9 cellular contexts compared by ENCODE assay signal in genomic region chr13:110396913-110397379, GRCh38.
DNase-seq lines count a peak whose midpoint lies in the region; ATAC-seq, FAIRE-seq and TF ChIP-seq lines count a peak whose summit lies in the region.
"Had no signal": no experiment of that assay in that cellular context is flagged by ENCODE, and none has a peak within 500 bp of the region (broad histone marks: within the 10 kb centered on the region; RNA-seq: fewer than 3 reads in every experiment).

No MANE protein-coding gene starts in this region.

- no peaks in the 10 kb centered on the region for H3K36me3 ChIP-seq in liver (ENCODE audit: control insufficient read depth in 4 of 4, insufficient read depth in 3 of 4, low read depth in 1 of 4, low read length in 3 of 4)
- H3K36me3 ChIP-seq in HepG2 (replicated peaks in 1 of 2; ENCODE audit: control insufficient read depth in 1 of 2, insufficient read depth in 2 of 2, low read length in 2 of 2) = no peaks in the 10 kb centered on the region
- no peaks in the 10 kb centered on the region for H3K36me3 ChIP-seq in fibroblast of lung (ENCODE audit: control insufficient read depth, insufficient read depth, low read length)

- peak overlapping the region in 1 of 2 donors; percentile 58 for H3K27ac ChIP-seq in liver (ENCODE audit: low read depth in 1 of 2, low read length in 2 of 2)
- no peak overlapping the region for H3K27ac ChIP-seq in HepG2 (ENCODE audit: extremely low read length, insufficient read depth, low read length)
- peak overlapping the region; percentile 93 for H3K27ac ChIP-seq in fibroblast of lung (ENCODE audit: insufficient read depth, low read length)

- in situ Hi-C loops in HepG2 (cut with HindIII; ENCODE audit: extremely low pct_ligation_motif_present, low pct_unique_long_range_greater_than_20kb) = no loop called here

- TF ChIP-seq POLR2A in HepG2 (IDR thresholded peaks at IDR 0.05; ENCODE audit: insufficient read depth in 1 of 2, low read depth in 2 of 2, low read length in 2 of 2) = no peak

- CTCF ChIA-PET in HepG2 (lab: Yijun Ruan, JAX; ENCODE audit: low intra/inter-chr PET ratio, low total read pairs) = no interaction called here

- H3K79me2 ChIP-seq in HepG2 (ENCODE audit: insufficient read depth, low read length) (no peaks in the 10 kb centered on the region), fibroblast of lung (ENCODE audit: control insufficient read depth, insufficient read depth, low read length) (peaks cover 5% of the 10 kb centered on the region)

- H3K27me3 ChIP-seq in liver (ENCODE audit: control insufficient read depth in 4 of 4, insufficient read depth in 4 of 4, low read length in 3 of 4) = no peaks in the 10 kb centered on the region
- H3K27me3 ChIP-seq in HepG2 (ENCODE audit: control insufficient read depth in 1 of 2, insufficient read depth in 2 of 2, low read length in 2 of 2) = peaks cover 0 to 48% of the 10 kb centered on the region in 2 experiments; a peak in 4 of 5 replicates
- no peaks in the 10 kb centered on the region for H3K27me3 ChIP-seq in fibroblast of lung (ENCODE audit: control insufficient read depth, insufficient read depth, low read length)

- no peak overlapping the region for H3K4me3 ChIP-seq in liver (ENCODE audit: low read depth in 1 of 3, low read length in 3 of 3)
- no peak overlapping the region for H3K4me3 ChIP-seq in HepG2 (replicated peaks in 1 of 3; ENCODE audit: insufficient read depth in 1 of 3, low read depth in 2 of 3, low read length in 3 of 3)
- peak overlapping the region in 3 of 4 experiments; percentile 20 to 53 (median 44) for H3K4me3 ChIP-seq in fibroblast of lung (replicated peaks in 1 of 4; ENCODE audit: control extremely low read depth in 1 of 4, insufficient read depth in 1 of 4, low read depth in 3 of 4, low read length in 4 of 4)

- H2AFZ ChIP-seq in HepG2 (ENCODE audit: low read length) (no peak overlapping the region), fibroblast of lung (ENCODE audit: low read length) (no peak overlapping the region)

- WGBS in liver = 52% methylated on average over 11 of the region's 11 CpGs
- WGBS in HepG2 (ENCODE audit: low lambda C conversion rate) = 3% methylated on average over 11 of the region's 11 CpGs

- H3K4me2 ChIP-seq in HepG2 (ENCODE audit: low read depth, low read length) = no peak overlapping the region
- H3K4me2 ChIP-seq in fibroblast of lung (ENCODE audit: extremely low read depth, insufficient read depth, low read length) = peak overlapping the region; percentile 78

- no peaks in the 10 kb centered on the region for H4K20me1 ChIP-seq in HepG2 (ENCODE audit: insufficient read depth, low read length)
- no peaks in the 10 kb centered on the region for H4K20me1 ChIP-seq in fibroblast of lung (ENCODE audit: control insufficient read depth, extremely low read depth, insufficient read depth, low read length)

- H3K9ac ChIP-seq in liver (ENCODE audit: low read depth in 1 of 2, low read length in 2 of 2) = no peak overlapping the region
- no peak overlapping the region for H3K9ac ChIP-seq in HepG2 (ENCODE audit: insufficient read depth, low read depth, low read length)
- H3K9ac ChIP-seq in fibroblast of lung (ENCODE audit: insufficient read depth, low read length) = peak overlapping the region; percentile 53

- intact Hi-C loops in HepG2 (cut with micrococcal nuclease; ENCODE audit: unreplicated experiment) = no loop called here

- no TSS peak for BruUV-seq in HepG2 (replicated peaks; lab: Mats Ljungman, UMichigan)

- no peak for TF ChIP-seq CTCF in liver (IDR thresholded peaks at IDR 0.05; ENCODE audit: low read depth, low read length, missing input control)
- no peak for TF ChIP-seq CTCF in HepG2 (CRISPR knock-in tag; IDR thresholded peaks at IDR 0.05)
- TF ChIP-seq CTCF in fibroblast of lung (conservative IDR thresholded peaks at IDR 0.05 in 1 of 2, IDR thresholded peaks at IDR 0.05 in 1 of 2; ENCODE audit: low read depth in 1 of 2, low read length in 2 of 2) = no peak

- TF ChIP-seq RAD21 in liver (IDR thresholded peaks at IDR 0.05) (no peak), HepG2 (CRISPR knock-in tag; IDR thresholded peaks at IDR 0.05) (no peak)

- H3K9me3 ChIP-seq in liver (ENCODE audit: control insufficient read depth in 4 of 4, low read length in 3 of 4) = no peaks in the 10 kb centered on the region
- no peaks in the 10 kb centered on the region for H3K9me3 ChIP-seq in HepG2 (ENCODE audit: low read length)
- no peaks in the 10 kb centered on the region for H3K9me3 ChIP-seq in fibroblast of lung (ENCODE audit: control insufficient read depth, insufficient read depth, low read depth, low read length)

- POLR2A ChIA-PET in HepG2 (lab: Yijun Ruan, JAX) = no interaction called here

- TF ChIP-seq EP300 in HepG2 (IDR thresholded peaks at IDR 0.05; ENCODE audit: low read depth in 2 of 2, low read length in 2 of 2) (no peak), HepG2 (CRISPR knock-in tag; IDR thresholded peaks at IDR 0.05; ENCODE audit: borderline replicate concordance) (no peak)

- no peak for DNase-seq in HepG2 (ENCODE audit: low spot score)
- DNase-seq in fibroblast of lung (ENCODE audit: low read depth in 2 of 2) = peak; percentile 100
- DNase-seq in non-pigmented ciliary epithelial cell (ENCODE audit: low read depth) = peak; percentile 100
- DNase-seq in UCSD-AML1 (lab: John Stamatoyannopoulos, UW; ENCODE audit: unreplicated experiment) = no peak
- DNase-seq in RPMI8226 = no peak

- no peak for FAIRE-seq in HepG2 (lab: Jason Lieb, UNC)
- FAIRE-seq: A204.1 had no signal

- ATAC-seq in HepG2 (no peak), HG02610 (IDR thresholded peaks at IDR 0.05; ENCODE audit: unreplicated experiment) (no peak), GM21390 (IDR thresholded peaks at IDR 0.05; ENCODE audit: unreplicated experiment) (no peak)

- peaks cover 0 to 2% (median 0%) of the 10 kb centered on the region in 4 donors for H3K4me1 ChIP-seq in liver (ENCODE audit: control insufficient read depth in 4 of 4, insufficient read depth in 4 of 4, low read length in 3 of 4)
- no peaks in the 10 kb centered on the region for H3K4me1 ChIP-seq in HepG2 (ENCODE audit: insufficient read depth, low read length)
- H3K4me1 ChIP-seq in fibroblast of lung (ENCODE audit: control insufficient read depth, extremely low read depth, insufficient read depth, low read length) = peaks cover 41% of the 10 kb centered on the region

TF ChIP-seq in liver, 16 proteins besides CTCF, POLR2A, EP300 and RAD21:
- TF ChIP-seq RXRA (IDR thresholded peaks at IDR 0.05) = peak in 1 of 2 donors; percentile 19
- no peak for TF ChIP-seq FOXA2 (IDR thresholded peaks at IDR 0.05)
- no peak for TF ChIP-seq FOXA1 (IDR thresholded peaks at IDR 0.05)
- peak; percentile 31 for TF ChIP-seq NR2F2 (IDR thresholded peaks at IDR 0.05)
- TF ChIP-seq HNF4A (conservative IDR thresholded peaks at IDR 0.05) = no peak
- TF ChIP-seq SP1 (IDR thresholded peaks at IDR 0.05) = peak; percentile 52
TF ChIP-seq in liver: peak in this region for 3.

TF ChIP-seq in HepG2, 621 proteins besides CTCF, POLR2A, EP300 and RAD21:
- no peak for TF ChIP-seq ZNF160 (CRISPR knock-in tag; IDR thresholded peaks at IDR 0.05)
- TF ChIP-seq, protein P1, sequence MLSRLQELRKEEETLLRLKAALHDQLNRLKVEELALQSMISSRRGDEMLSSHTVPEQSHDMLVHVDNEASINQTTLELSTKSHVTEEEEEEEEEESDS (CRISPR knock-in tag; IDR thresholded peaks at IDR 0.05; ENCODE audit: borderline replicate concordance) = no peak
- TF ChIP-seq ZFP41 (CRISPR knock-in tag; IDR thresholded peaks at IDR 0.05; ENCODE audit: borderline replicate concordance) = no peak
- TF ChIP-seq ZNF512 (CRISPR knock-in tag; IDR thresholded peaks at IDR 0.05) = no peak
- TF ChIP-seq ZNF564 (CRISPR knock-in tag; IDR thresholded peaks at IDR 0.05) = no peak
- no peak for TF ChIP-seq TEAD2 (CRISPR knock-in tag; IDR thresholded peaks at IDR 0.05)
- TF ChIP-seq ZFP36L2 (CRISPR knock-in tag; IDR thresholded peaks at IDR 0.05) = no peak
- no peak for TF ChIP-seq PHB2 (IDR thresholded peaks at IDR 0.05; ENCODE audit: partially characterized antibody)

Comparison
In these comparisons a context has a peak if more than half of its experiments do, and no peak if none do; other contexts are left out.
1. H3K4me3 ChIP-seq: peak in fibroblast of lung (3 of 4); none in liver (0 of 3) and HepG2 (0 of 3).
2. DNase-seq: peak in fibroblast of lung (2 of 2) and non-pigmented ciliary epithelial cell (single experiment); none in HepG2 (single experiment), UCSD-AML1 (single experiment) and RPMI8226 (single experiment).